ENCODE assay signal across 19 cellular contexts in genomic region chr14:103216857-103217256, GRCh38.
DNase-seq lines count a peak whose midpoint lies in the region; ATAC-seq, FAIRE-seq and TF ChIP-seq lines count a peak whose summit lies in the region.
"Had no signal": no experiment of that assay in that cellular context is flagged by ENCODE, and none has a peak within 500 bp of the region (broad histone marks: within the 10 kb centered on the region; RNA-seq: fewer than 3 reads in every experiment).

No MANE protein-coding gene starts in this region.

- WGBS in HepG2 (ENCODE audit: low lambda C conversion rate), result 70% methylated on average over 5 of the region's 5 CpGs
- WGBS in right lobe of liver (ENCODE audit: insufficient coverage, low coverage, low lambda C conversion rate, missing lambda C conversion rate), result 94% methylated on average over 2 of the region's 5 CpGs
- WGBS in neuronal stem cell (ENCODE audit: extremely low coverage in 2 of 2, insufficient read length in 2 of 2, insufficient replicate concordance in 1 of 2), 2 donors, result no CpG with 5 or more reads among the region's 5 CpGs

- H3K9me3 ChIP-seq in HepG2 (ENCODE audit: low read length) (0 out of 2 replicates have a peak, but pooled peaks cover 6% of the 10 kb centered on the region), right lobe of liver (no peaks in the 10 kb centered on the region), neuronal stem cell (replicated peaks in 1 of 2; ENCODE audit: control insufficient read depth in 2 of 2, insufficient read depth in 1 of 2, low read depth in 1 of 2, low read length in 2 of 2) (no peaks in the 10 kb centered on the region), upper lobe of right lung (peaks cover 4% of the 10 kb centered on the region)

- H3K18ac ChIP-seq in neuronal stem cell (ENCODE audit: low read length), result no peak overlapping the region

- in situ Hi-C loops in HepG2 (cut with HindIII; ENCODE audit: extremely low pct_ligation_motif_present, low pct_unique_long_range_greater_than_20kb), result no loop called here

- no peak overlapping the region for H2AFZ ChIP-seq in HepG2 (ENCODE audit: low read length)
- no peak overlapping the region for H2AFZ ChIP-seq in neuronal stem cell (ENCODE audit: low read length)

- DNase-seq in HepG2 (ENCODE audit: low spot score), result no peak
- DNase-seq in right lobe of liver, result no peak
- DNase-seq in chondrocyte (ENCODE audit: low spot score), result peak; percentile 28
- DNase-seq in neuronal stem cell (ENCODE audit: low spot score), result no peak
- DNase-seq in NK-92 treated with Interleukin-12 subunit alpha and Interleukin-12 subunit beta, amount 100 ng/mL, for 24 hours (lab: John Stamatoyannopoulos, UW), result no peak
- DNase-seq in upper lobe of right lung, result no peak
- no peak for DNase-seq in A172 (ENCODE audit: low spot score)
- DNase-seq: 8988T; C1 segment of cervical spinal cord; Calu3; CD4-positive, alpha-beta memory T cell; COR-L47; DMS53; DMS79 treated with DMSO at 0.1 percent for 48 hours; GF-D8; GOT3 had no signal

- H3K9me3 Mint-ChIP-seq in chondrocyte (ENCODE audit: low read depth), result peaks cover 4% of the 10 kb centered on the region

- no peak overlapping the region for H2BK120ac ChIP-seq in neuronal stem cell (ENCODE audit: low read depth, low read length)

- no peak overlapping the region for H2BK12ac ChIP-seq in neuronal stem cell (ENCODE audit: low read length)

- H4K91ac ChIP-seq in neuronal stem cell (ENCODE audit: low read depth, low read length, poor library complexity), result no peak overlapping the region

- H3K36me3 Mint-ChIP-seq in chondrocyte (ENCODE audit: low read depth), result peaks cover 6% of the 10 kb centered on the region
- H3K36me3 Mint-ChIP-seq: CD4-positive, alpha-beta memory T cell had no signal

- no peaks in the 10 kb centered on the region for H3K79me2 ChIP-seq in HepG2 (ENCODE audit: insufficient read depth, low read length)

- CTCF ChIA-PET in HepG2 (lab: Yijun Ruan, JAX; ENCODE audit: low intra/inter-chr PET ratio, low total read pairs), result no interaction called here

- intact Hi-C loops in HepG2 (cut with micrococcal nuclease; ENCODE audit: unreplicated experiment), result no loop called here
- intact Hi-C loops in right lobe of liver (cut with DNase I), result no loop called here
- intact Hi-C loops in upper lobe of right lung (cut with DNase I), result no loop called here

- no peak overlapping the region for H3K14ac ChIP-seq in neuronal stem cell (ENCODE audit: low read length)

- H2BK5ac ChIP-seq in neuronal stem cell (ENCODE audit: low read length), result peak overlapping the region; percentile 8

- H3K4me3 Mint-ChIP-seq in chondrocyte (ENCODE audit: unreplicated experiment), result no peak overlapping the region
- H3K4me3 Mint-ChIP-seq: CD4-positive, alpha-beta memory T cell had no signal

- no TSS peak for BruUV-seq in HepG2 (replicated peaks; lab: Mats Ljungman, UMichigan)

- H3K4me2 ChIP-seq in HepG2 (ENCODE audit: low read depth, low read length) (no peak overlapping the region), neuronal stem cell (ENCODE audit: insufficient read depth, low read length, poor library complexity, severe bottlenecking) (no peak overlapping the region)

- H3K27me3 ChIP-seq in HepG2 (ENCODE audit: control insufficient read depth in 1 of 2, insufficient read depth in 2 of 2, low read length in 2 of 2) (no peaks in the 10 kb centered on the region; a peak in 2 of 5 replicates), right lobe of liver (no peaks in the 10 kb centered on the region), neuronal stem cell (ENCODE audit: control insufficient read depth in 3 of 3, insufficient read depth in 3 of 3, low read depth in 1 of 3, low read length in 3 of 3) (peaks cover 8 to 77% (median 29%) of the 10 kb centered on the region in 3 experiments), upper lobe of right lung (peaks cover 23% of the 10 kb centered on the region)

- H3K4me3 ChIP-seq in HepG2 (replicated peaks in 1 of 3; ENCODE audit: insufficient read depth in 1 of 3, low read depth in 2 of 3, low read length in 3 of 3), result no peak overlapping the region
- no peak overlapping the region for H3K4me3 ChIP-seq in right lobe of liver
- H3K4me3 ChIP-seq in neuronal stem cell (ENCODE audit: low read length in 2 of 2), result no peak overlapping the region
- no peak overlapping the region for H3K4me3 ChIP-seq in upper lobe of right lung

- H3K27ac ChIP-seq in HepG2 (ENCODE audit: extremely low read length, insufficient read depth, low read length), result no peak overlapping the region
- no peak overlapping the region for H3K27ac ChIP-seq in right lobe of liver
- H3K27ac ChIP-seq in neuronal stem cell (replicated peaks; ENCODE audit: low read length), result no peak overlapping the region
- no peak overlapping the region for H3K27ac ChIP-seq in upper lobe of right lung

- H3K36me3 ChIP-seq in HepG2 (replicated peaks in 1 of 2; ENCODE audit: control insufficient read depth in 1 of 2, insufficient read depth in 2 of 2, low read length in 2 of 2), result no peaks in the 10 kb centered on the region
- H3K36me3 ChIP-seq in right lobe of liver, result no peaks in the 10 kb centered on the region
- no peaks in the 10 kb centered on the region for H3K36me3 ChIP-seq in neuronal stem cell (replicated peaks in 1 of 2; ENCODE audit: control insufficient read depth in 2 of 2, insufficient read depth in 2 of 2, low read length in 2 of 2)
- no peaks in the 10 kb centered on the region for H3K36me3 ChIP-seq in upper lobe of right lung

- ATAC-seq in HepG2 (no peak), right lobe of liver (no peak), upper lobe of right lung (no peak)
- ATAC-seq: HCT116 had no signal

- no peak overlapping the region for H3K4ac ChIP-seq in neuronal stem cell (ENCODE audit: low read length)

- peaks cover 4% of the 10 kb centered on the region for H3K4me1 Mint-ChIP-seq in chondrocyte (ENCODE audit: low read depth)

- no peaks in the 10 kb centered on the region for H4K20me1 ChIP-seq in HepG2 (ENCODE audit: insufficient read depth, low read length)

- no peak for TF ChIP-seq EP300 in HepG2 (IDR thresholded peaks at IDR 0.05; ENCODE audit: low read depth in 2 of 2, low read length in 2 of 2)
- no peak for TF ChIP-seq EP300 in HepG2 (CRISPR knock-in tag; IDR thresholded peaks at IDR 0.05; ENCODE audit: borderline replicate concordance)

- no peak overlapping the region for H2AK5ac ChIP-seq in neuronal stem cell (ENCODE audit: low read depth, low read length)

- H4K8ac ChIP-seq in neuronal stem cell (ENCODE audit: low read depth, low read length), result no peak overlapping the region

- FAIRE-seq in HepG2 (lab: Jason Lieb, UNC), result no peak
- FAIRE-seq: GM12891, GM18507 had no signal

- no peak overlapping the region for H2BK15ac ChIP-seq in neuronal stem cell (ENCODE audit: low read length)

- H3K79me1 ChIP-seq in neuronal stem cell (ENCODE audit: low read depth, low read length), result peaks cover 2% of the 10 kb centered on the region

- TF ChIP-seq RAD21 in HepG2 (CRISPR knock-in tag; IDR thresholded peaks at IDR 0.05), result no peak

- H3K27me3 Mint-ChIP-seq in chondrocyte (ENCODE audit: low read depth), result peaks cover 3% of the 10 kb centered on the region

- TF ChIP-seq CTCF in HepG2 (CRISPR knock-in tag; IDR thresholded peaks at IDR 0.05) (no peak), right lobe of liver (IDR thresholded peaks at IDR 0.05) (no peak), chondrocyte (IDR thresholded peaks at IDR 0.05) (no peak), upper lobe of right lung (IDR thresholded peaks at IDR 0.05) (no peak)

- H3K9ac ChIP-seq in HepG2 (ENCODE audit: insufficient read depth, low read depth, low read length), result no peak overlapping the region
- H3K9ac ChIP-seq in neuronal stem cell (ENCODE audit: low read depth, low read length, poor library complexity), result no peak overlapping the region

- POLR2A ChIA-PET in HepG2 (lab: Yijun Ruan, JAX), result interaction anchor here (1.1 kb wide), 1 partner anchor 29 kb away, joined by 4 read pairs; no protein-coding TSS in a partner anchor

- no peak for TF ChIP-seq POLR2A in HepG2 (IDR thresholded peaks at IDR 0.05; ENCODE audit: insufficient read depth in 1 of 2, low read depth in 2 of 2, low read length in 2 of 2)
- TF ChIP-seq POLR2A in right lobe of liver (IDR thresholded peaks at IDR 0.05), result no peak

- H3K27ac Mint-ChIP-seq in chondrocyte (ENCODE audit: unreplicated experiment), result no peak overlapping the region
- H3K27ac Mint-ChIP-seq: CD4-positive, alpha-beta memory T cell had no signal

- peaks cover 29% of the 10 kb centered on the region for H3K4me1 ChIP-seq in HepG2 (ENCODE audit: insufficient read depth, low read length)
- H3K4me1 ChIP-seq in right lobe of liver, result peaks cover 0 to 23% (median 12%) of the 10 kb centered on the region in 4 donors
- peaks cover 0 to 2% of the 10 kb centered on the region in 2 donors for H3K4me1 ChIP-seq in neuronal stem cell (ENCODE audit: control insufficient read depth in 2 of 2, insufficient read depth in 1 of 2, low read depth in 1 of 2, low read length in 2 of 2)
- H3K4me1 ChIP-seq in upper lobe of right lung, result no peaks in the 10 kb centered on the region

- no peak overlapping the region for H3K23ac ChIP-seq in neuronal stem cell (ENCODE audit: low read depth, low read length, poor library complexity)

TF ChIP-seq in HepG2, 621 proteins besides CTCF, POLR2A, EP300 and RAD21:
- no peak for TF ChIP-seq RBM39 (IDR thresholded peaks at IDR 0.05; ENCODE audit: low read depth, low read length, poor library complexity, severe bottlenecking)
- no peak for TF ChIP-seq PRMT3 (CRISPR knock-in tag; IDR thresholded peaks at IDR 0.05; ENCODE audit: borderline replicate concordance, low read depth)
- no peak for TF ChIP-seq ZNF251 (CRISPR knock-in tag; IDR thresholded peaks at IDR 0.05)
- peak; percentile 90 for TF ChIP-seq ZNF770 (CRISPR knock-in tag; IDR thresholded peaks at IDR 0.05)
- peak; percentile 54; the same call in 1 of the 2 replicates for TF ChIP-seq ZNF263 (CRISPR knock-in tag; IDR thresholded peaks at IDR 0.05)
